8 cellular contexts compared by ENCODE assay signal in genomic region chr11:78417888-78418583, GRCh38. TPM values are rescaled to one million over a fixed set of nuclear protein-coding genes. Genes with fewer than 3 reads are reported as not detected.
DNase-seq lines count a peak whose midpoint lies in the region; ATAC-seq, FAIRE-seq and TF ChIP-seq lines count a peak whose summit lies in the region.

No MANE protein-coding gene starts in this region.

- no peaks in the 10 kb centered on the region for H3K36me3 ChIP-seq in left lung

- FAIRE-seq in A549 (lab: Jason Lieb, UNC): no peak

- H3K27ac ChIP-seq in A549 (peak overlapping the region; percentile 79 to 95), coronary artery (peak overlapping the region; percentile 99 to 100), left lung (peak overlapping the region; percentile 94 to 99)

- H3K4me2 ChIP-seq in A549: peak overlapping the region; percentile 82

- H3K4me1 ChIP-seq in A549 (peaks cover 32% of the 10 kb centered on the region), left lung (peaks cover 6 to 67% of the 10 kb centered on the region in 2 donors)

- WGBS in A549 (ENCODE audit: missing lambda C conversion rate): 7% methylated on average over 25 of the region's 68 CpGs

- no peak for TF ChIP-seq CTCF in A549 (IDR thresholded peaks at IDR 0.05)
- no peak for TF ChIP-seq CTCF in coronary artery (IDR thresholded peaks at IDR 0.05)
- TF ChIP-seq CTCF in left lung (IDR thresholded peaks at IDR 0.05): no peak

- intact Hi-C loops in left lung (cut with DNase I): loop anchor here in 1 of 2 donors (10.0 kb wide), 2 partner anchors 147 to 193 kb away; no protein-coding TSS in a partner anchor

- CTCF ChIA-PET in A549 (lab: Yijun Ruan, JAX): interaction anchor here (1.0 to 5.9 kb wide), 9 partner anchors 10 to 295 kb away, joined by 3 to 63 read pairs (median 3); partner anchors contain the start of gene NARS2

- ATAC-seq in A549: peak; percentile 43 to 56
- ATAC-seq in GM18519 (IDR thresholded peaks at IDR 0.05; ENCODE audit: low FRiP score, unreplicated experiment): peak; percentile 36
- peak; percentile 49 for ATAC-seq in HG03095 (IDR thresholded peaks at IDR 0.05; ENCODE audit: unreplicated experiment)
- peak; percentile 68 for ATAC-seq in left lung

- TF ChIP-seq EP300 in A549 (IDR thresholded peaks at IDR 0.05): no peak

- POLR2A ChIA-PET in A549 (lab: Yijun Ruan, JAX): interaction anchor here (1.1 to 3.1 kb wide), 2 partner anchors 232 to 279 kb away, joined by 4 to 8 read pairs; partner anchors contain the start of gene ALG8

- H3K27me3 ChIP-seq in left lung: no peaks in the 10 kb centered on the region

- 0 out of 2 replicates have a peak, but pooled peaks have one; percentile 18 for TF ChIP-seq POLR2A in A549 (IDR thresholded peaks at IDR 0.05; ENCODE audit: low read length)

- TF ChIP-seq RAD21 in A549 (conservative IDR thresholded peaks at IDR 0.05 in 1 of 2, IDR thresholded peaks at IDR 0.05 in 1 of 2): no peak

- DNase-seq in A549 (ENCODE audit: low read depth in 1 of 2, low spot score in 1 of 2) (peak; percentile 64 to 73), NCI-H226 (peak; percentile 68), coronary artery (ENCODE audit: low spot score) (peak; percentile 88), left lung (peak; percentile 85 to 97)
- peak; percentile 68 to 72 for DNase-seq in activated CD4-positive, alpha-beta T cell treated with anti-CD3 and anti-CD28 coated beads for 4 hours
- peak; percentile 59 for DNase-seq in stimulated activated CD4-positive, alpha-beta T cell treated with anti-CD3 and anti-CD28 coated beads, Interleukin-2, amount 100 ng/mL, for 4 hours (ENCODE audit: low read depth)

- H3K4me3 ChIP-seq in A549 (peak overlapping the region; percentile 86), coronary artery (peak overlapping the region; percentile 99), left lung (peak overlapping the region; percentile 58 to 82)

- H3K9me3 ChIP-seq in A549: no peaks in the 10 kb centered on the region
- H3K9me3 ChIP-seq in left lung: no peaks in the 10 kb centered on the region

TF ChIP-seq in A549, 52 proteins besides CTCF, POLR2A, EP300 and RAD21 (continues in another document):
- TF ChIP-seq MAX (IDR thresholded peaks at IDR 0.05) (peak; percentile 82), ATOH8 (CRISPR knock-in tag; IDR thresholded peaks at IDR 0.05; ENCODE audit: low read depth) (peak; percentile 82; the same call in 1 of the 2 replicates), E2F6 (IDR thresholded peaks at IDR 0.05; ENCODE audit: borderline replicate concordance, low read depth) (peak; percentile 86), CHD4 (IDR thresholded peaks at IDR 0.05; ENCODE audit: borderline replicate concordance) (no peak), ZFP36 (IDR thresholded peaks at IDR 0.05; ENCODE audit: borderline replicate concordance, partially characterized antibody) (no peak), FOXS1 (CRISPR knock-in tag; IDR thresholded peaks at IDR 0.05) (no peak), EHF (CRISPR knock-in tag; IDR thresholded peaks at IDR 0.05) (peak; percentile 73; the same call in 1 of the 2 replicates), HOXA7 (CRISPR knock-in tag; IDR thresholded peaks at IDR 0.05) (no peak), TFCP2L1 (CRISPR knock-in tag; IDR thresholded peaks at IDR 0.05) (peak; percentile 31; the same call in 1 of the 2 replicates), NFE2L2 (conservative IDR thresholded peaks at IDR 0.05; ENCODE audit: low read length) (no peak), HEYL (CRISPR knock-in tag; IDR thresholded peaks at IDR 0.05) (no peak), SREBF2 (IDR thresholded peaks at IDR 0.05) (no peak), CBX2 (IDR thresholded peaks at IDR 0.05; ENCODE audit: borderline replicate concordance, low read depth) (no peak), KDM1A (IDR thresholded peaks at IDR 0.05; ENCODE audit: low read depth) (no peak), ZSCAN20 (CRISPR knock-in tag; IDR thresholded peaks at IDR 0.05) (no peak), HOXB5 (CRISPR knock-in tag; IDR thresholded peaks at IDR 0.05) (peak; percentile 84), MAFK (IDR thresholded peaks at IDR 0.05; ENCODE audit: partially characterized antibody) (no peak), FOSL2 (IDR thresholded peaks at IDR 0.05) (no peak), FOSL2 (CRISPR knock-in tag; IDR thresholded peaks at IDR 0.05) (no peak), PHF8 (IDR thresholded peaks at IDR 0.05; ENCODE audit: borderline replicate concordance, low read depth) (peak; percentile 82; the same call in 1 of the 2 replicates), HOXB13 (CRISPR knock-in tag; IDR thresholded peaks at IDR 0.05; ENCODE audit: low read depth) (0 out of 2 replicates have a peak, but pooled peaks have one; percentile 62), RNF2 (IDR thresholded peaks at IDR 0.05; ENCODE audit: borderline replicate concordance, low read depth) (peak; percentile 38; the same call in 1 of the 2 replicates), BCL3 (IDR thresholded peaks at IDR 0.05) (no peak), ZC3H11A (IDR thresholded peaks at IDR 0.05) (no peak), HMGXB4 (CRISPR knock-in tag; IDR thresholded peaks at IDR 0.05; ENCODE audit: borderline replicate concordance) (no peak), SMC3 (IDR thresholded peaks at IDR 0.05) (no peak), RARB (CRISPR knock-in tag; IDR thresholded peaks at IDR 0.05) (no peak), PBX3 (IDR thresholded peaks at IDR 0.05) (no peak)

RNA-seq across cellular contexts. Expression of gene GAB2, which starts 0.4 kb away (rescaled TPM):
- polyA plus RNA-seq in A549 (2011; rRNA removed) (4.1 and 4.7 TPM in 2 replicates), A549 (2017; fragmentation: RNase III; extraction: RNeasy Plus Mini Kit Qiagen cat#74134 plus additional on column Dnase treatment) (2.4 to 3.1 TPM (median 2.8 TPM) in 3 replicates)
- 1.5 and 2.1 TPM in 2 replicates for polyA plus RNA-seq in A549 (2012; cell fraction: cytosol; rRNA removed)
- polyA plus RNA-seq in A549 (2012; cell fraction: nucleus; rRNA removed): 3.1 and 4.1 TPM in 2 replicates
- 6.7 and 7.3 TPM in 2 replicates for polyA minus RNA-seq in A549 (2011; rRNA and poly(A)+ RNA removed)
- 10 to 100 TPM; 43.8 to 59.6 TPM for total RNA-seq in left lung

Comparison
In these comparisons a context has a peak if more than half of its experiments do, and no peak if none do; other contexts are left out.
1. Peak in every context shown above with its lines: DNase-seq, ATAC-seq, H3K4me3 ChIP-seq and H3K27ac ChIP-seq.